Comparison of ENCODE assay signal across 27 cellular contexts in the genomic region with DNA sequence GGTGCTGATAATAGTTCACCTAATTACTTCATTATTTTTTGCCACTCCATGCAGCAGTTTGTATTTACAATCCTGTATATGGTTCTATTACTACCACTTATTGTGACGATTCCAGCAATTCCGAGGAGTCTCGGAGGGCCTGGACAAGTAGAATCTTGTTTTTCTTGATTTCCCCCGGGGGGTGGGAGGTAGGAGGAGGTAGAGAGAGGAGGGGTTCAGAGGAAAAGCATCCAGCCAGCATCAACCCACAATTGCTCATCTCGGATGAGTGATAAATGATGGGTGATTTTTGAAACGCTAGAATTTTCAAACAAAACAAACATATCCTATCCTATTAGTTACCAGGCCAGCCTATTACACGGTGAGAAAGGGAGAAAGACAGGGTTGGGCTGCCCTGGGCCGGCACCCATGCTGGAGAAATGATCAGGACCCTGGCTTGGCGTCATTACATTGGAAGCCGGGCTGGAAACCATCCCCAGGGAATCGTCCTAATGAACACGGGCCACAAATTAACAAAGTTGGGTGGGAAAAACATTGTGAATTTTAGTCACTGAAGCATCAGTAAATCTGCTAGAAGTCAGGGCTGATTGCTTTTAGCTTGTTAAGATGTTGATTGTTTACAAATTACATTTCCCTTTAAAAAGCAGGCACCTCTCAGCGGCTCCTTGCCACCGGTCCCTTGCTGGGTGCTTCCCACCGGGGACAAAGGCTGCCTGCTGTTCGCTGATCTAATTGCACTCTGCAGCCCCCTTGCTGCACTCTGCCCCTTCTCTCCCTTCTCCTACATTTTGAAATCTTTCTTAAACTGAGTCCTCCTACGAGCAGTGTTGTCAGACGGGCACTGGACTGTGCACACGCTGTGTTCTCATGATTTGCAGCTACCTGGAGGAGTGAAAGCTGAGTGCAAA.
A peak's percentile ranks its signal among the peaks of the same experiment; 100 is the strongest.
DNase-seq lines count a peak whose midpoint lies in the region; FAIRE-seq and TF ChIP-seq lines count a peak whose summit lies in the region.
"Had no signal": no experiment of that assay in that cellular context is flagged by ENCODE, and none has a peak within 500 bp of the region (broad histone marks: within the 10 kb centered on the region; RNA-seq: fewer than 3 reads in every experiment).

No MANE protein-coding gene starts in this region.

- H3K4me3 ChIP-seq in esophagus muscularis mucosa (no peak overlapping the region), small intestine (ENCODE audit: low read depth in 1 of 2, low read length in 2 of 2) (no peak overlapping the region)
- H3K4me3 ChIP-seq: GM23248, SJSA1, spleen, tibial artery had no signal

- no peak for FAIRE-seq in small intestine (lab: Jason Lieb, UNC)

- H3K27ac Mint-ChIP-seq in type B pancreatic cell: peak overlapping the region; percentile 27
- H3K27ac Mint-ChIP-seq: activated CD4-positive, alpha-beta T cell treated with anti-CD3 and anti-CD28 coated beads, Interleukin-2, amount 10 ng/mL, durations not matched to agents 7 days and 5 days; activated CD8-positive, alpha-beta memory T cell treated with anti-CD3 and anti-CD28 coated beads, Interleukin-2, amount 10 ng/mL, durations not matched to agents 7 days and 5 days; CD4-positive, alpha-beta memory T cell; stimulated activated naive CD8-positive, alpha-beta T cell treated with anti-CD3 and anti-CD28 coated beads, Interleukin-15, Interleukin-2, amounts not matched to agents 100 ng/mL and 50 ng/mL, for 24 hours had no signal

- H3K27ac ChIP-seq in esophagus muscularis mucosa (replicated peaks in 1 of 4) (no peak overlapping the region), small intestine (ENCODE audit: low read depth in 1 of 2, low read length in 1 of 2) (no peak overlapping the region)
- H3K27ac ChIP-seq: 22Rv1, GM23248, SJSA1, spleen, tibial artery had no signal

- H3K4me3 Mint-ChIP-seq in type B pancreatic cell: peak overlapping the region; percentile 19
- H3K4me3 Mint-ChIP-seq: activated CD4-positive, alpha-beta T cell treated with anti-CD3 and anti-CD28 coated beads, Interleukin-2, amount 10 ng/mL, durations not matched to agents 7 days and 5 days; activated CD8-positive, alpha-beta memory T cell treated with anti-CD3 and anti-CD28 coated beads, Interleukin-2, amount 10 ng/mL, durations not matched to agents 7 days and 5 days; CD4-positive, alpha-beta memory T cell; central memory CD8-positive, alpha-beta T cell; stimulated activated naive CD8-positive, alpha-beta T cell treated with anti-CD3 and anti-CD28 coated beads, Interleukin-15, Interleukin-2, amounts not matched to agents 100 ng/mL and 50 ng/mL, for 24 hours had no signal

- DNase-seq in DMS79 treated with DMSO at 0.1 percent for 48 hours (lab: John Stamatoyannopoulos, UW) (peak; percentile 22), DMS79 (lab: John Stamatoyannopoulos, UW) (no peak), NCI-H69 (lab: John Stamatoyannopoulos, UW) (peak; percentile 94), esophagus muscularis mucosa (ENCODE audit: extremely low spot score) (peak; percentile 10), type B pancreatic cell (ENCODE audit: extremely low spot score, unreplicated experiment) (no peak), cerebellum (ENCODE audit: low spot score) (no peak), NCI-H187 treated with DMSO at 0.1 percent for 48 hours (lab: John Stamatoyannopoulos, UW) (no peak), small intestine (no peak)
- DNase-seq: activated CD4-positive, alpha-beta T cell treated with anti-CD3 and anti-CD28 coated beads, Interleukin-2, amount 10 ng/mL, durations not matched to agents 7 days and 5 days; activated CD8-positive, alpha-beta memory T cell treated with anti-CD3 and anti-CD28 coated beads, Interleukin-2, amount 10 ng/mL, durations not matched to agents 7 days and 5 days; activated naive CD4-positive, alpha-beta T cell treated with anti-CD3 and anti-CD28 coated beads, Interleukin-2, amount 50 U/mL, for 16 hours; CD4-positive, alpha-beta memory T cell; foreskin fibroblast; GM23248; hippocampal formation; IMR-90; kidney glomerular epithelial cell; NCI-H226; occipital lobe; spleen; stimulated activated CD4-positive, alpha-beta T cell treated with anti-CD3 and anti-CD28 coated beads, Interleukin-4, amount 100 ng/mL, for 1 hour; T-helper 2 cell; tibial artery had no signal

- no peak for TF ChIP-seq POLR2A in esophagus muscularis mucosa (IDR thresholded peaks at IDR 0.05; ENCODE audit: low read depth)

- peaks cover 76% of the 10 kb centered on the region for H3K27me3 Mint-ChIP-seq in type B pancreatic cell

- TF ChIP-seq CTCF in esophagus muscularis mucosa (IDR thresholded peaks at IDR 0.05): no peak
- no peak for TF ChIP-seq CTCF in type B pancreatic cell (conservative IDR thresholded peaks at IDR 0.05)

- H3K9me3 ChIP-seq in esophagus muscularis mucosa: no peaks in the 10 kb centered on the region
- H3K9me3 ChIP-seq in small intestine (ENCODE audit: control insufficient read depth, low read depth): no peaks in the 10 kb centered on the region
- H3K9me3 ChIP-seq: SJSA1, spleen, tibial artery had no signal

- peaks cover 6% of the 10 kb centered on the region for H3K36me3 Mint-ChIP-seq in type B pancreatic cell
- H3K36me3 Mint-ChIP-seq: activated CD8-positive, alpha-beta memory T cell treated with anti-CD3 and anti-CD28 coated beads, Interleukin-2, amount 10 ng/mL, durations not matched to agents 7 days and 5 days; CD4-positive, alpha-beta memory T cell had no signal

- H3K27me3 ChIP-seq in esophagus muscularis mucosa: peaks cover 0 to 76% (median 16%) of the 10 kb centered on the region in 4 donors
- peaks cover 0 to 2% of the 10 kb centered on the region in 2 donors for H3K27me3 ChIP-seq in small intestine (ENCODE audit: control insufficient read depth in 2 of 2, insufficient read depth in 2 of 2, low read length in 2 of 2)

- H3K36me3 ChIP-seq in esophagus muscularis mucosa: no peaks in the 10 kb centered on the region
- H3K36me3 ChIP-seq in small intestine (ENCODE audit: control insufficient read depth in 2 of 2, insufficient read depth in 2 of 2, low read length in 2 of 2): no peaks in the 10 kb centered on the region
- H3K36me3 ChIP-seq: SJSA1, spleen, tibial artery had no signal

- TF ChIP-seq EP300 in esophagus muscularis mucosa (IDR thresholded peaks at IDR 0.05): no peak

- 27% methylated on average over 19 of the region's 19 CpGs for WGBS in esophagus muscularis mucosa
- WGBS in small intestine, 3 donors: 22 to 29% (median 24%) methylated on average over 19 of the region's 19 CpGs

- intact Hi-C loops in esophagus muscularis mucosa (cut with DNase I): no loop called here

- H3K9me3 Mint-ChIP-seq in type B pancreatic cell: no peaks in the 10 kb centered on the region
- H3K9me3 Mint-ChIP-seq: activated CD4-positive, alpha-beta T cell treated with anti-CD3 and anti-CD28 coated beads, Interleukin-2, amount 10 ng/mL, durations not matched to agents 7 days and 5 days; CD4-positive, alpha-beta memory T cell; central memory CD8-positive, alpha-beta T cell; stimulated activated naive CD8-positive, alpha-beta T cell treated with anti-CD3 and anti-CD28 coated beads, Interleukin-15, Interleukin-2, amounts not matched to agents 100 ng/mL and 50 ng/mL, for 24 hours had no signal

- peaks cover 16% of the 10 kb centered on the region for H3K4me1 Mint-ChIP-seq in type B pancreatic cell (ENCODE audit: unreplicated experiment)
- H3K4me1 Mint-ChIP-seq: activated CD4-positive, alpha-beta T cell treated with anti-CD3 and anti-CD28 coated beads, Interleukin-2, amount 10 ng/mL, durations not matched to agents 7 days and 5 days; activated CD8-positive, alpha-beta memory T cell treated with anti-CD3 and anti-CD28 coated beads, Interleukin-2, amount 10 ng/mL, durations not matched to agents 7 days and 5 days; central memory CD8-positive, alpha-beta T cell had no signal

- H3K4me1 ChIP-seq in esophagus muscularis mucosa (peaks cover 0 to under 1% (median under 1%) of the 10 kb centered on the region in 4 donors), small intestine (ENCODE audit: control insufficient read depth in 2 of 2, insufficient read depth in 1 of 2, low read depth in 1 of 2, low read length in 1 of 2) (no peaks in the 10 kb centered on the region)
- H3K4me1 ChIP-seq: SJSA1, spleen, tibial artery had no signal

Comparison
In these comparisons a context has a peak if more than half of its experiments do, and no peak if none do; other contexts are left out.
1. DNase-seq: peak in DMS79 treated with DMSO at 0.1 percent for 48 hours (single experiment), NCI-H69 (single experiment) and esophagus muscularis mucosa (single experiment); none in DMS79 (single experiment), type B pancreatic cell (single experiment), cerebellum (single experiment), NCI-H187 treated with DMSO at 0.1 percent for 48 hours (single experiment) and small intestine (single experiment).